Comparison of ENCODE assay signal across 2 cellular contexts in the genomic region with DNA sequence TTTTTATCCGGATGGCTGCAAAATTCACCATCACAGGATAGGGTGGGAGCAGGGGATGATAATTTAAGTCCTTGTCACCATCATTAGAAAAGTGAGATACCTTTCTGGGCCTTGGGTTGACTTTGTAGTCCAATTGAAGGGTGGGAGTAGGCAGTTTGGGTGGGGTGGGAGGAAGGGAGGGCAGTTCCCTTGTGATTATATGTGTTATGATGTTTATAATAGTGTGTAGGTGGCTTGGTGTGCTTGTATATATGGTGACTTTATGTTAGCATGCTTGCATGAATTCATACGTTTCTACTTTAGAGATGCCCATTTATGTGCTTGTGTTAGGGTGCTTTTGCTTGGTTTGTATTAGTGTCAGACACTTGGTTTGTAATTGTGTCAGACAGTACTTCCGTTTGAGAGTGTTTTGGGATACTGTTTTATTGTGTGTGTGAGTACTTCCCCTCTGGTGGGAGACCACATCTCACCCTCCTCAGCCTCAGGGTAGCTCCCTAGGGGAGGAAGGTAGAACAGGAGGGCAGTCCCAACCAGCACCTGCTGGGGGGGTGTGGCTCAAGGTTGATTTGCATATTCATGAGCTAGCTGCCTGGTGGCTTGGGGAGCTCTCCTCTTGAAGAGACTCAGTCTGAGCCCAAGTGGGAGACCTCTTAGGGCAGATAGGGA.
TF ChIP-seq lines count a peak whose summit lies in the region.

No MANE protein-coding gene starts in this region.

TF ChIP-seq in HCT116, 20 proteins besides CTCF, POLR2A, EP300 and RAD21:
- TF ChIP-seq POLR2AphosphoS5 (IDR thresholded peaks at IDR 0.05; ENCODE audit: low read depth, low read length) (no peak), SP1 (IDR thresholded peaks at IDR 0.05; ENCODE audit: low read depth) (no peak), CEBPB (IDR thresholded peaks at IDR 0.05; ENCODE audit: low read depth) (no peak), JUND (IDR thresholded peaks at IDR 0.05) (no peak), CBX3 (IDR thresholded peaks at IDR 0.05; ENCODE audit: low read depth) (no peak), ZFX (IDR thresholded peaks at IDR 0.05) (no peak), EGR1 (IDR thresholded peaks at IDR 0.05; ENCODE audit: low read depth) (no peak), SRF (IDR thresholded peaks at IDR 0.05; ENCODE audit: low read depth) (no peak), ELF1 (IDR thresholded peaks at IDR 0.05; ENCODE audit: borderline replicate concordance, low read depth) (no peak)
- TF ChIP-seq, protein P1, sequence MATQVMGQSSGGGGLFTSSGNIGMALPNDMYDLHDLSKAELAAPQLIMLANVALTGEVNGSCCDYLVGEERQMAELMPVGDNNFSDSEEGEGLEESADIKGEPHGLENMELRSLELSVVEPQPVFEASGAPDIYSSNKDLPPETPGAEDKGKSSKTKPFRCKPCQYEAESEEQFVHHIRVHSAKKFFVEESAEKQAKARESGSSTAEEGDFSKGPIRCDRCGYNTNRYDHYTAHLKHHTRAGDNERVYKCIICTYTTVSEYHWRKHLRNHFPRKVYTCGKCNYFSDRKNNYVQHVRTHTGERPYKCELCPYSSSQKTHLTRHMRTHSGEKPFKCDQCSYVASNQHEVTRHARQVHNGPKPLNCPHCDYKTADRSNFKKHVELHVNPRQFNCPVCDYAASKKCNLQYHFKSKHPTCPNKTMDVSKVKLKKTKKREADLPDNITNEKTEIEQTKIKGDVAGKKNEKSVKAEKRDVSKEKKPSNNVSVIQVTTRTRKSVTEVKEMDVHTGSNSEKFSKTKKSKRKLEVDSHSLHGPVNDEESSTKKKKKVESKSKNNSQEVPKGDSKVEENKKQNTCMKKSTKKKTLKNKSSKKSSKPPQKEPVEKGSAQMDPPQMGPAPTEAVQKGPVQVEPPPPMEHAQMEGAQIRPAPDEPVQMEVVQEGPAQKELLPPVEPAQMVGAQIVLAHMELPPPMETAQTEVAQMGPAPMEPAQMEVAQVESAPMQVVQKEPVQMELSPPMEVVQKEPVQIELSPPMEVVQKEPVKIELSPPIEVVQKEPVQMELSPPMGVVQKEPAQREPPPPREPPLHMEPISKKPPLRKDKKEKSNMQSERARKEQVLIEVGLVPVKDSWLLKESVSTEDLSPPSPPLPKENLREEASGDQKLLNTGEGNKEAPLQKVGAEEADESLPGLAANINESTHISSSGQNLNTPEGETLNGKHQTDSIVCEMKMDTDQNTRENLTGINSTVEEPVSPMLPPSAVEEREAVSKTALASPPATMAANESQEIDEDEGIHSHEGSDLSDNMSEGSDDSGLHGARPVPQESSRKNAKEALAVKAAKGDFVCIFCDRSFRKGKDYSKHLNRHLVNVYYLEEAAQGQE (IDR thresholded peaks at IDR 0.05; ENCODE audit: low read depth) = no peak
- TF ChIP-seq, protein P2, sequence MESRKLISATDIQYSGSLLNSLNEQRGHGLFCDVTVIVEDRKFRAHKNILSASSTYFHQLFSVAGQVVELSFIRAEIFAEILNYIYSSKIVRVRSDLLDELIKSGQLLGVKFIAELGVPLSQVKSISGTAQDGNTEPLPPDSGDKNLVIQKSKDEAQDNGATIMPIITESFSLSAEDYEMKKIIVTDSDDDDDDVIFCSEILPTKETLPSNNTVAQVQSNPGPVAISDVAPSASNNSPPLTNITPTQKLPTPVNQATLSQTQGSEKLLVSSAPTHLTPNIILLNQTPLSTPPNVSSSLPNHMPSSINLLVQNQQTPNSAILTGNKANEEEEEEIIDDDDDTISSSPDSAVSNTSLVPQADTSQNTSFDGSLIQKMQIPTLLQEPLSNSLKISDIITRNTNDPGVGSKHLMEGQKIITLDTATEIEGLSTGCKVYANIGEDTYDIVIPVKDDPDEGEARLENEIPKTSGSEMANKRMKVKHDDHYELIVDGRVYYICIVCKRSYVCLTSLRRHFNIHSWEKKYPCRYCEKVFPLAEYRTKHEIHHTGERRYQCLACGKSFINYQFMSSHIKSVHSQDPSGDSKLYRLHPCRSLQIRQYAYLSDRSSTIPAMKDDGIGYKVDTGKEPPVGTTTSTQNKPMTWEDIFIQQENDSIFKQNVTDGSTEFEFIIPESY (IDR thresholded peaks at IDR 0.05; ENCODE audit: extremely low read depth, insufficient replicate concordance, low read length) = no peak
- TF ChIP-seq, protein P3, sequence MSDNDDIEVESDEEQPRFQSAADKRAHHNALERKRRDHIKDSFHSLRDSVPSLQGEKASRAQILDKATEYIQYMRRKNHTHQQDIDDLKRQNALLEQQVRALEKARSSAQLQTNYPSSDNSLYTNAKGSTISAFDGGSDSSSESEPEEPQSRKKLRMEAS (IDR thresholded peaks at IDR 0.05) = no peak

TF ChIP-seq in HepG2, 621 proteins besides CTCF, POLR2A, EP300 and RAD21:
- TF ChIP-seq SKI (IDR thresholded peaks at IDR 0.05; ENCODE audit: partially characterized antibody) (no peak), ARNT2 (CRISPR knock-in tag; IDR thresholded peaks at IDR 0.05; ENCODE audit: low read depth) (no peak), FOXA1 (IDR thresholded peaks at IDR 0.05) (no peak), FOXA1 (CRISPR knock-in tag; IDR thresholded peaks at IDR 0.05) (no peak), KLF6 (CRISPR knock-in tag; IDR thresholded peaks at IDR 0.05) (no peak), ZNF782 (CRISPR knock-in tag; IDR thresholded peaks at IDR 0.05; ENCODE audit: borderline replicate concordance) (no peak)
- TF ChIP-seq, protein P4, sequence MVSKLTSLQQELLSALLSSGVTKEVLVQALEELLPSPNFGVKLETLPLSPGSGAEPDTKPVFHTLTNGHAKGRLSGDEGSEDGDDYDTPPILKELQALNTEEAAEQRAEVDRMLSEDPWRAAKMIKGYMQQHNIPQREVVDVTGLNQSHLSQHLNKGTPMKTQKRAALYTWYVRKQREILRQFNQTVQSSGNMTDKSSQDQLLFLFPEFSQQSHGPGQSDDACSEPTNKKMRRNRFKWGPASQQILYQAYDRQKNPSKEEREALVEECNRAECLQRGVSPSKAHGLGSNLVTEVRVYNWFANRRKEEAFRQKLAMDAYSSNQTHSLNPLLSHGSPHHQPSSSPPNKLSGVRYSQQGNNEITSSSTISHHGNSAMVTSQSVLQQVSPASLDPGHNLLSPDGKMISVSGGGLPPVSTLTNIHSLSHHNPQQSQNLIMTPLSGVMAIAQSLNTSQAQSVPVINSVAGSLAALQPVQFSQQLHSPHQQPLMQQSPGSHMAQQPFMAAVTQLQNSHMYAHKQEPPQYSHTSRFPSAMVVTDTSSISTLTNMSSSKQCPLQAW (CRISPR knock-in tag; IDR thresholded peaks at IDR 0.05) = no peak
